In the genomic region with DNA sequence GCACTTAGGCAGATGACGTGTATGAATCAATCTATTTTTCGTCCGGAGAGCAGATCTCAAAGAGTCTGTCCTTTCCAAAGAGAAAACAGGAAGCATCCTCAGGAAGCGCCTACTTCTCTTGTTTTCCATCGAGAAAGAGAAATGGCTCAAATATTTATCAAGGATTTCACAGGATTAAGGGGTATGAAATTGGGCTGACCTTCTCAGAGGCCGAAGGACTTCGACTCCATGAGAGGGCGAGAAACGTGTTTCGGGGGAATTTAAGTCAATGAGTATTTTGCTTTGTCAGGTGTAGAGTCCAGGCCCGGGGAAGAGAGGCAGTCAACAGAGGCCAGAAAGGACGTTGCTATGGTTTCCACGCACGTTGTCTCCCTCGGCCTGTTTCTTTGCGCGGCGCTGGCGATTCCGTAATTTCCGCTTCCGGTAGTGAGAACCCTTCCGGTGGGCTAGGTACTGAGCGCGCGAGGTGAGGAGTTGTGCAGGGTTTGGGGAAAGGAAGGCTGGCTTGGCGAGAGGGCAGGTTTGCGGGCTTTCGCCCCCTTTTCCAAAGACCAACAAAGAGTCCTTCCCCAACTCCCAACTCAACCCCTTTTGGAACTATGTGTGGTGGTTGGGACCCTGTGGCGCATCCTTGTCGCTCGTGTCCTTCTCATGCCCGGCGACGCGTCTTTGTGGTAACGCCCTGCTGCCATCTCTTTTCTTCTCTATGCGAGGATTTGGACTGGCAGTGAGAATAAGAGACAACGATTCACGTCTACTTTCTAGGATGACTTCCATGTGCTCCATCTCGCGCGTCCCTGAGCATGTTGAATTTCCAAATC, we compare ENCODE assay signal across 8 cellular contexts. TPM values are rescaled to one million over a fixed set of nuclear protein-coding genes. Genes with fewer than 3 reads are reported as not detected.
DNase-seq lines count a peak whose midpoint lies in the region; ATAC-seq and TF ChIP-seq lines count a peak whose summit lies in the region.

MRPS21 (plus strand) TSS at position 429 of the 821 bp plus-strand sequence. CDS start 506 bp downstream, outside the sequence.

- H3K4me3 ChIP-seq in upper lobe of right lung: peak within 1 kb of the TSS; percentile 94

- H3K4me1 ChIP-seq in upper lobe of right lung: peaks cover 6% of the 10 kb centered on the region

- peak within 1 kb of the TSS; percentile 94 for H3K4me3 Mint-ChIP-seq in T-helper 1 cell treated with Interleukin-12 subunit alpha and Interleukin-12 subunit beta and Interleukin-4 antibody, amounts not matched to agents 30 μg/mL and 1 μg/mL, for 36 hours

- H3K9me3 Mint-ChIP-seq in T-helper 1 cell treated with Interleukin-12 subunit alpha and Interleukin-12 subunit beta and Interleukin-4 antibody, amounts not matched to agents 30 μg/mL and 1 μg/mL, for 36 hours: no peaks in the 10 kb centered on the region

- peaks cover 30% of the 10 kb centered on the region for H3K4me1 Mint-ChIP-seq in T-helper 1 cell treated with Interleukin-12 subunit alpha and Interleukin-12 subunit beta and Interleukin-4 antibody, amounts not matched to agents 30 μg/mL and 1 μg/mL, for 36 hours (ENCODE audit: low read depth)

- H3K36me3 ChIP-seq in upper lobe of right lung: peaks cover 32% of the 10 kb centered on the region

- H3K27ac ChIP-seq in upper lobe of right lung: peak within 1 kb of the TSS; percentile 95

- ATAC-seq in HG02885 (IDR thresholded peaks at IDR 0.05; ENCODE audit: poor library complexity, unreplicated experiment) (peak; percentile 98), left cardiac atrium (peak; percentile 99), upper lobe of right lung (peak; percentile 99)

- DNase-seq in GM13977 (ENCODE audit: low spot score) (peak; percentile 90), NCI-H1694 treated with DMSO at 0.1 percent for 48 hours (lab: John Stamatoyannopoulos, UW) (peak; percentile 91), amniotic epithelial cell (ENCODE audit: low read depth) (peak; percentile 89), left cardiac atrium (peak; percentile 93), posterior vena cava (ENCODE audit: low spot score) (peak; percentile 96), upper lobe of right lung (peak; percentile 94)

- H3K27ac Mint-ChIP-seq in T-helper 1 cell treated with Interleukin-12 subunit alpha and Interleukin-12 subunit beta and Interleukin-4 antibody, amounts not matched to agents 30 μg/mL and 1 μg/mL, for 36 hours: peak within 1 kb of the TSS; percentile 98

- H3K27me3 ChIP-seq in upper lobe of right lung: no peaks in the 10 kb centered on the region

- H3K9me3 ChIP-seq in upper lobe of right lung: no peaks in the 10 kb centered on the region

- H3K27me3 Mint-ChIP-seq in T-helper 1 cell treated with Interleukin-12 subunit alpha and Interleukin-12 subunit beta and Interleukin-4 antibody, amounts not matched to agents 30 μg/mL and 1 μg/mL, for 36 hours (ENCODE audit: low read depth): no peaks in the 10 kb centered on the region

- no peak for TF ChIP-seq CTCF in GM13977 (IDR thresholded peaks at IDR 0.05; ENCODE audit: extremely low read depth, insufficient read depth, missing control alignments)
- TF ChIP-seq CTCF in upper lobe of right lung (IDR thresholded peaks at IDR 0.05): no peak

- intact Hi-C loops in left cardiac atrium (cut with DNase I): loop anchor here in 1 of 2 donors (2.0 kb wide), 1 partner anchor 27 kb away; the partner anchor contains the start of gene PRPF3
- intact Hi-C loops in posterior vena cava (cut with DNase I): no loop called here
- intact Hi-C loops in upper lobe of right lung (cut with DNase I): no loop called here

- in situ Hi-C loops in GM13977 (cut with MboI; ENCODE audit: low pct_unique_long_range_greater_than_20kb, low sequenced_read_pairs, unreplicated experiment): no loop called here

- peaks cover 15% of the 10 kb centered on the region for H3K36me3 Mint-ChIP-seq in T-helper 1 cell treated with Interleukin-12 subunit alpha and Interleukin-12 subunit beta and Interleukin-4 antibody, amounts not matched to agents 30 μg/mL and 1 μg/mL, for 36 hours (ENCODE audit: low read depth)

RNA-seq across cellular contexts. Expression of gene MRPS21, which starts in this region (rescaled TPM):
- 10 to 100 TPM; 72.6 to 74.3 TPM for total RNA-seq in left cardiac atrium
- total RNA-seq in posterior vena cava: 10 to 100 TPM; 40.6 to 49.4 TPM
- 46.1 TPM for total RNA-seq in upper lobe of right lung

Comparison
In these comparisons a context has a peak if more than half of its experiments do, and no peak if none do; other contexts are left out.
1. Peak in every context shown above with its lines: DNase-seq, ATAC-seq, H3K4me3 ChIP-seq and H3K27ac ChIP-seq.